20 cellular contexts compared by ENCODE assay signal in genomic region chr16:19817122-19817521, GRCh38.
"Had no signal": no experiment of that assay in that cellular context is flagged by ENCODE, and none has a peak within 500 bp of the region (broad histone marks: within the 10 kb centered on the region; RNA-seq: fewer than 3 reads in every experiment).

No MANE protein-coding gene starts in this region.

- H3K4me1 Mint-ChIP-seq: activated CD4-positive, alpha-beta memory T cell treated with anti-CD3 and anti-CD28 coated beads, Interleukin-2, amount 10 ng/mL, durations not matched to agents 7 days and 5 days; activated CD4-positive, alpha-beta T cell treated with anti-CD3 and anti-CD28 coated beads, Interleukin-2, amount 10 ng/mL, durations not matched to agents 24 days and 14 days; activated naive CD8-positive, alpha-beta T cell treated with anti-CD3 and anti-CD28 coated beads, Interleukin-2, amount 10 ng/mL, durations not matched to agents 7 days and 5 days; immature natural killer cell had no signal

- H3K36me3 ChIP-seq: esophagus squamous epithelium, left ventricle myocardium inferior, prostate gland, right atrium auricular region, transverse colon, uterus had no signal

- H3K27ac Mint-ChIP-seq: activated CD4-positive, alpha-beta memory T cell treated with anti-CD3 and anti-CD28 coated beads, Interleukin-2, amount 10 ng/mL, durations not matched to agents 7 days and 5 days; activated CD4-positive, alpha-beta T cell treated with anti-CD3 and anti-CD28 coated beads, Interleukin-2, amount 10 ng/mL, durations not matched to agents 24 days and 14 days; activated naive CD4-positive, alpha-beta T cell treated with anti-CD3 and anti-CD28 coated beads for 36 hours; activated naive CD8-positive, alpha-beta T cell treated with anti-CD3 and anti-CD28 coated beads, Interleukin-2, amount 10 ng/mL, durations not matched to agents 7 days and 5 days; activated T-cell treated with anti-CD3 and anti-CD28 coated beads, Interleukin-2, amount 50 U/mL, for 72 hours; immature natural killer cell had no signal

- H3K27ac ChIP-seq: coronary artery, esophagus squamous epithelium, left ventricle myocardium inferior, prostate gland, right atrium auricular region, transverse colon, uterus had no signal

- H3K9me3 ChIP-seq: prostate gland, transverse colon, uterus had no signal

- H3K4me1 ChIP-seq: esophagus squamous epithelium, prostate gland, right atrium auricular region, transverse colon, uterus had no signal

- H3K36me3 Mint-ChIP-seq: activated naive CD8-positive, alpha-beta T cell treated with anti-CD3 and anti-CD28 coated beads, Interleukin-2, amount 10 ng/mL, durations not matched to agents 7 days and 5 days; immature natural killer cell had no signal

- H3K4me3 ChIP-seq: coronary artery, esophagus squamous epithelium, left ventricle myocardium inferior, prostate gland, right atrium auricular region, transverse colon, uterus had no signal

- H3K9me3 Mint-ChIP-seq: activated CD4-positive, alpha-beta memory T cell treated with anti-CD3 and anti-CD28 coated beads, Interleukin-2, amount 10 ng/mL, durations not matched to agents 7 days and 5 days; activated CD4-positive, alpha-beta T cell treated with anti-CD3 and anti-CD28 coated beads, Interleukin-2, amount 10 ng/mL, durations not matched to agents 24 days and 14 days had no signal

- DNase-seq: activated CD4-positive, alpha-beta memory T cell treated with anti-CD3 and anti-CD28 coated beads, Interleukin-2, amount 10 ng/mL, durations not matched to agents 7 days and 5 days; activated CD4-positive, alpha-beta T cell treated with anti-CD3 and anti-CD28 coated beads, Interleukin-2, amount 10 ng/mL, durations not matched to agents 24 days and 14 days; activated effector memory CD4-positive, alpha-beta T cell treated with Interleukin-2 at 50 U/mL for 16 hours; activated naive CD4-positive, alpha-beta T cell treated with anti-CD3 and anti-CD28 coated beads for 36 hours; activated naive CD8-positive, alpha-beta T cell treated with anti-CD3 and anti-CD28 coated beads, Interleukin-2, amount 10 ng/mL, durations not matched to agents 7 days and 5 days; activated T-cell treated with anti-CD3 and anti-CD28 coated beads, Interleukin-2, amount 50 U/mL, for 72 hours; amniotic stem cell; cerebellar nuclear complex; esophagus squamous epithelium; immature natural killer cell; kidney glomerular epithelial cell; left ventricle myocardium inferior; stimulated activated CD4-positive, alpha-beta T cell treated with anti-CD3 and anti-CD28 coated beads, Interleukin-1b, Interleukin-23, amount 100 ng/mL, for 48 hours; transverse colon; uterus had no signal

- H3K27me3 ChIP-seq: esophagus squamous epithelium, right atrium auricular region, transverse colon, uterus had no signal

- H3K4me3 Mint-ChIP-seq: activated CD4-positive, alpha-beta memory T cell treated with anti-CD3 and anti-CD28 coated beads, Interleukin-2, amount 10 ng/mL, durations not matched to agents 7 days and 5 days; activated CD4-positive, alpha-beta T cell treated with anti-CD3 and anti-CD28 coated beads, Interleukin-2, amount 10 ng/mL, durations not matched to agents 24 days and 14 days; activated naive CD4-positive, alpha-beta T cell treated with anti-CD3 and anti-CD28 coated beads for 36 hours; activated naive CD8-positive, alpha-beta T cell treated with anti-CD3 and anti-CD28 coated beads, Interleukin-2, amount 10 ng/mL, durations not matched to agents 7 days and 5 days; activated T-cell treated with anti-CD3 and anti-CD28 coated beads, Interleukin-2, amount 50 U/mL, for 72 hours; immature natural killer cell had no signal

- ATAC-seq: activated CD4-positive, CD25-positive, alpha-beta regulatory T cell treated with anti-CD3 and anti-CD28 coated beads, Interleukin-2, amount 50 U/mL, for 24 hours; activated T-cell treated with anti-CD3 and anti-CD28 coated beads, Interleukin-2, amount 50 U/mL, for 72 hours had no signal

- FAIRE-seq: bronchial epithelial cell had no signal
